ENCODE assay signal across 8 cellular contexts in the genomic region with DNA sequence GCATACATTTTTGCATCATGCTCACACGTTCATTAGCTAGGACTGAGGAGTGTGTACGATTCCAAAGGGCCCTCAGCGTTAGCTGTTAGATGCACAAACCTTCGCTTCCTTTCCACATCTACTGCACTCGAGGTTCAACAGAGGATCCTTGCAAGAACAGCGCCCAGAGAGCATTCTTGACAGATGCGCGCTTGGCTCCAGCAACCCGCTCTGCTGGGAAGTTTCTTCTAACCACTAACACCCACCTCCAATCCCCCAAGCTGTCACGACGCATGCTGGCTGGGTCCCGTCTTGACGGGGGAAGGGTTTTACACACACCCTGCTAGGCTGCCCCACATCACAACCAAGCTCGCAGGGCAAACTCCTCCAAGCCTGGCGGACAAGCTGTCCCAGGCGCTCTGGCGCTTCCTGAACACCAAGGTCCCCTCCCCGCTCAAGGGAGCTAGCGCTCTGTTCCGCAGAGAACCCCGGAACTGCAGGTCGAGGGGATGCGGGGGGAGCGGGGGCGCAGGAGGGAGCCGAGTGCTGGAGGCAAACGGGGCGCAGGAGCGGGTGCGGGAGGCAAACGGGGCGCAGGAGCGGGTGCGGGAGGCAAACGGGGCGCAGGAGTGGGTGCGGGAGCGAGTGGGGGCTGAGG. TPM values are rescaled to one million over a fixed set of nuclear protein-coding genes. Genes with fewer than 3 reads are reported as not detected.
DNase-seq lines count a peak whose midpoint lies in the region; ATAC-seq and TF ChIP-seq lines count a peak whose summit lies in the region.

No MANE protein-coding gene starts in this region.

- H3K9ac ChIP-seq in liver (ENCODE audit: low read depth in 1 of 2, low read length in 2 of 2), result peak overlapping the region in 1 of 2 donors; percentile 27

- H3K4me1 Mint-ChIP-seq in chondrocyte (ENCODE audit: low read depth), result peaks cover 13% of the 10 kb centered on the region

- no peak for TF ChIP-seq CTCF in PC-9 (conservative IDR thresholded peaks at IDR 0.05)
- TF ChIP-seq CTCF in chondrocyte (IDR thresholded peaks at IDR 0.05), result no peak
- no peak for TF ChIP-seq CTCF in liver (IDR thresholded peaks at IDR 0.05; ENCODE audit: low read depth, low read length, missing input control)
- no peak for TF ChIP-seq CTCF in stomach (IDR thresholded peaks at IDR 0.05)

- H3K36me3 Mint-ChIP-seq in chondrocyte (ENCODE audit: low read depth), result no peaks in the 10 kb centered on the region

- no peaks in the 10 kb centered on the region for H3K79me2 ChIP-seq in PC-9 (ENCODE audit: low read depth)

- DNase-seq in NOMO-1 (lab: John Stamatoyannopoulos, UW; ENCODE audit: unreplicated experiment in 2 of 2) (peak; percentile 35 to 62), NOMO-1 treated with dmso at 0.1 percent for 144 hours (lab: John Stamatoyannopoulos, UW; ENCODE audit: unreplicated experiment) (no peak), PC-9 (peak in 1 of 2 experiments; percentile 26), chondrocyte (ENCODE audit: low spot score) (no peak), stomach (peak; percentile 36)

- no peak for TF ChIP-seq EP300 in stomach (IDR thresholded peaks at IDR 0.05)

- CTCF ChIA-PET in PC-9 (lab: Charles Lee), result interaction anchor here (0.6 to 1.1 kb wide), 2 partner anchors 56 to 60 kb away, joined by 4 to 7 read pairs; no protein-coding TSS in a partner anchor

- H3K4me2 ChIP-seq in PC-9, result peak overlapping the region; percentile 90

- H2AFZ ChIP-seq in PC-9, result peak overlapping the region; percentile 77

- no TSS peak for BruUV-seq in PC-9 (replicated peaks; lab: Mats Ljungman, UMichigan)

- peaks cover 12% of the 10 kb centered on the region for H3K27me3 Mint-ChIP-seq in chondrocyte (ENCODE audit: low read depth)

- H3K27ac ChIP-seq in PC-9 (no peak overlapping the region), liver (ENCODE audit: low read depth in 1 of 2, low read length in 2 of 2) (peak overlapping the region in 1 of 2 donors; percentile 35), stomach (peak overlapping the region; percentile 62 to 85 (median 79))

- H3K36me3 ChIP-seq in PC-9 (ENCODE audit: low read depth) (no peaks in the 10 kb centered on the region), liver (ENCODE audit: control insufficient read depth in 4 of 4, insufficient read depth in 3 of 4, low read depth in 1 of 4, low read length in 3 of 4) (no peaks in the 10 kb centered on the region), stomach (no peaks in the 10 kb centered on the region)

- H4K20me1 ChIP-seq in PC-9 (ENCODE audit: insufficient read depth), result no peaks in the 10 kb centered on the region

- H3K27ac Mint-ChIP-seq in chondrocyte (ENCODE audit: unreplicated experiment), result no peak overlapping the region

- 2% methylated on average over 38 of the region's 38 CpGs for WGBS in liver
- 1 to 2% (median 1%) methylated on average over 21 to 38 of the region's 38 CpGs for WGBS in stomach, 5 donors

- peak overlapping the region; percentile 79 for H3K4me3 Mint-ChIP-seq in chondrocyte (ENCODE audit: unreplicated experiment)

- H3K9me3 Mint-ChIP-seq in chondrocyte (ENCODE audit: low read depth), result no peaks in the 10 kb centered on the region

- H3K4me1 ChIP-seq in PC-9 (replicated peaks; ENCODE audit: insufficient read depth), result peaks cover 12% of the 10 kb centered on the region
- H3K4me1 ChIP-seq in liver (ENCODE audit: control insufficient read depth in 4 of 4, insufficient read depth in 4 of 4, low read length in 3 of 4), result peaks cover 10 to 21% (median 15%) of the 10 kb centered on the region in 4 donors
- peaks cover 5 to 41% (median 28%) of the 10 kb centered on the region in 4 donors for H3K4me1 ChIP-seq in stomach

- TF ChIP-seq POLR2A in stomach (IDR thresholded peaks at IDR 0.05), result no peak

- no peaks in the 10 kb centered on the region for H3K27me3 ChIP-seq in PC-9 (ENCODE audit: insufficient read depth, low read depth)
- peaks cover 0 to 3% (median 0%) of the 10 kb centered on the region in 4 donors for H3K27me3 ChIP-seq in liver (ENCODE audit: control insufficient read depth in 4 of 4, insufficient read depth in 4 of 4, low read length in 3 of 4)
- H3K27me3 ChIP-seq in stomach, result peaks cover 0 to 67% (median 30%) of the 10 kb centered on the region in 3 donors

- H3F3A ChIP-seq in PC-9 (ENCODE audit: insufficient read depth, low read depth), result peaks cover 11% of the 10 kb centered on the region; the same call in 1 of the 2 replicates

- ATAC-seq in HG02571 (IDR thresholded peaks at IDR 0.05; ENCODE audit: unreplicated experiment) (peak; percentile 24), HG03571 (IDR thresholded peaks at IDR 0.05; ENCODE audit: unreplicated experiment) (no peak)

- H3K4me3 ChIP-seq in PC-9 (peak overlapping the region; percentile 71), liver (ENCODE audit: low read depth in 1 of 3, low read length in 3 of 3) (peak overlapping the region in 2 of 3 donors; percentile 62 to 63), stomach (peak overlapping the region; percentile 56 to 61 (median 59))

- no peaks in the 10 kb centered on the region for H3K9me2 ChIP-seq in PC-9 (ENCODE audit: insufficient read depth)

- POLR2A ChIA-PET in PC-9 (lab: Charles Lee; ENCODE audit: unreplicated experiment), result interaction anchor here (0.5 kb wide), 1 partner anchor 23 kb away, joined by 4 read pairs; no protein-coding TSS in a partner anchor

- TF ChIP-seq RAD21 in liver (IDR thresholded peaks at IDR 0.05), result no peak

- intact Hi-C loops in PC-9 (cut with micrococcal nuclease; ENCODE audit: unreplicated experiment) (loop anchor here (1.0 kb wide), 1 partner anchor 85 kb away; no protein-coding TSS in a partner anchor), stomach (cut with DNase I; ENCODE audit: low total_unique reads) (no loop called here)

- H3K9me3 ChIP-seq in PC-9 (ENCODE audit: insufficient read depth, low read depth) (no peaks in the 10 kb centered on the region), liver (ENCODE audit: control insufficient read depth in 4 of 4, low read length in 3 of 4) (no peaks in the 10 kb centered on the region), stomach (no peaks in the 10 kb centered on the region)

TF ChIP-seq in liver, 16 proteins besides CTCF, POLR2A, EP300 and RAD21:
- TF ChIP-seq GABPA (IDR thresholded peaks at IDR 0.05 in 1 of 2, conservative IDR thresholded peaks at IDR 0.05 in 1 of 2) (no peak), HNF4G (IDR thresholded peaks at IDR 0.05) (no peak), ZBTB33 (IDR thresholded peaks at IDR 0.05) (no peak)
TF ChIP-seq in liver: peak in this region for 0.

RNA-seq across cellular contexts. Expression of gene ADRB1, which starts 0.7 kb away (rescaled TPM):
- total RNA-seq in PC-9 (2021), result 0.45 and 0.48 TPM in 2 replicates
- total RNA-seq in chondrocyte, result 0.07 to 0.65 TPM (median 0.15 TPM) in 3 replicates
- under 1 TPM; 0.05 to 0.17 TPM for total RNA-seq in liver
- polyA plus RNA-seq in liver, result under 1 TPM in 1 of 2 donors, not detected in 1; 0.16 TPM
- total RNA-seq in stomach, result 1 to 10 TPM in 1 of 5 donors, under 1 TPM in 2, not detected in 2; 0.58 to 1.7 (median 0.87) TPM
- under 1 TPM; 0.43 to 0.76 (median 0.50) TPM for polyA plus RNA-seq in stomach

Comparison
In these comparisons a context has a peak if more than half of its experiments do, and no peak if none do; other contexts are left out.
1. DNase-seq: peak in NOMO-1 (2 of 2) and stomach (single experiment); none in NOMO-1 treated with dmso at 0.1 percent for 144 hours (single experiment) and chondrocyte (single experiment).
2. Peak in every context shown above with its lines, with median percentiles within 50 percentile points of each other: H3K4me3 ChIP-seq.